Comparison of ENCODE assay signal across 8 cellular contexts in genomic region chr1:59730759-59731478, GRCh38.
A peak's percentile ranks its signal among the peaks of the same experiment; 100 is the strongest.
DNase-seq lines count a peak whose midpoint lies in the region; ATAC-seq, FAIRE-seq and TF ChIP-seq lines count a peak whose summit lies in the region.

No MANE protein-coding gene starts in this region.

- peak overlapping the region; percentile 71; the same call in 2 of the 3 replicates for H3K27ac ChIP-seq in K562 (ENCODE audit: extremely low read depth, low read depth, low read length)

- H3K4me3 ChIP-seq in K562 = no peak overlapping the region

- H3K4me1 ChIP-seq in K562 (replicated peaks in 1 of 2; ENCODE audit: control insufficient read depth in 2 of 2, insufficient read depth in 2 of 2, low read length in 2 of 2) = peaks cover 0 to 22% of the 10 kb centered on the region in 2 experiments; a peak in 4 of 5 replicates

- peak overlapping the region; percentile 61 for H3K4me2 ChIP-seq in K562 (ENCODE audit: insufficient read depth, low read length)

- H4K20me1 ChIP-seq in K562 (replicated peaks; ENCODE audit: control insufficient read depth, insufficient read depth, low read length) = no peaks in the 10 kb centered on the region

- peak overlapping the region; percentile 92 for H2AFZ ChIP-seq in K562 (ENCODE audit: low read depth, low read length)

- BruUV-seq in K562 (replicated peaks; lab: Mats Ljungman, UMichigan) = no TSS peak

- DNase-seq in Ammon's horn (ENCODE audit: low spot score) (peak; percentile 59), K562 (ENCODE audit: extremely low read depth in 1 of 4, low spot score in 3 of 4) (peak; percentile 47 to 86 (median 68)), smooth muscle cell of the brain vasculature (ENCODE audit: low read depth, low spot score) (peak; percentile 65), NCI-H128 (lab: John Stamatoyannopoulos, UW; ENCODE audit: unreplicated experiment) (no peak), NCI-H2196 treated with DMSO at 0.1 percent for 48 hours (lab: John Stamatoyannopoulos, UW; ENCODE audit: unreplicated experiment) (no peak)

- TF ChIP-seq RAD21 in Ishikawa (IDR thresholded peaks at IDR 0.05; ENCODE audit: low read depth) (no peak), K562 (CRISPR knock-in tag; conservative IDR thresholded peaks at IDR 0.05 in 1 of 2, IDR thresholded peaks at IDR 0.05 in 1 of 2) (no peak)

- no peaks in the 10 kb centered on the region for H3K79me2 ChIP-seq in K562 (ENCODE audit: control insufficient read depth, insufficient read depth, low read length)

- H3K36me3 ChIP-seq in K562 (ENCODE audit: control insufficient read depth, insufficient read depth, low read length) = no peaks in the 10 kb centered on the region

- POLR2A ChIA-PET in K562 (lab: Yijun Ruan, JAX) = interaction anchor here (1.7 kb wide), 1 partner anchor 12 kb away, joined by 7 read pairs; no protein-coding TSS in a partner anchor

- no peak for TF ChIP-seq CTCF in K562 (IDR thresholded peaks at IDR 0.05 in 2 of 3, conservative IDR thresholded peaks at IDR 0.05 in 1 of 3; ENCODE audit: insufficient read depth in 2 of 3, low read depth in 1 of 3, low read length in 3 of 3)

- peak; percentile 96 for ATAC-seq in K562
- ATAC-seq in GM21825 (IDR thresholded peaks at IDR 0.05; ENCODE audit: unreplicated experiment) = no peak

- no peaks in the 10 kb centered on the region for H3K27me3 ChIP-seq in K562 (ENCODE audit: control insufficient read depth in 2 of 2, insufficient read depth in 2 of 2, low read length in 2 of 2)

- no peaks in the 10 kb centered on the region for H3K9me1 ChIP-seq in K562 (ENCODE audit: control insufficient read depth, insufficient read depth, low read length)

- TF ChIP-seq POLR2A in K562 (conservative IDR thresholded peaks at IDR 0.05) = no peak

- in situ Hi-C loops in K562 (cut with MboI) = no loop called here

- CTCF ChIA-PET in K562 (lab: Yijun Ruan, JAX; ENCODE audit: low intra/inter-chr PET ratio) = no interaction called here

- intact Hi-C loops in K562 (cut with micrococcal nuclease) = no loop called here

- FAIRE-seq in K562 (lab: Jason Lieb, UNC) (peak; percentile 97), islet of Langerhans (lab: Jason Lieb, UNC) (peak; percentile 96)

- H3K9ac ChIP-seq in K562 (ENCODE audit: insufficient read depth in 1 of 2, low read depth in 2 of 2, low read length in 2 of 2) = no peak overlapping the region

- TF ChIP-seq EP300 in Ishikawa (IDR thresholded peaks at IDR 0.05; ENCODE audit: borderline replicate concordance) = no peak
- peak; percentile 55; the same call in 1 of the 2 replicates for TF ChIP-seq EP300 in K562 (IDR thresholded peaks at IDR 0.05; ENCODE audit: low read length)

- H3K9me3 ChIP-seq in K562 (replicated peaks; ENCODE audit: control insufficient read depth, insufficient read depth, low read depth, low read length) = no peaks in the 10 kb centered on the region

- 12% methylated on average over 12 of the region's 12 CpGs for WGBS in K562 (ENCODE audit: insufficient coverage, low coverage, missing lambda C conversion rate)

TF ChIP-seq in Ishikawa, 13 proteins besides CTCF, POLR2A, EP300 and RAD21:
- TF ChIP-seq TCF12 (IDR thresholded peaks at IDR 0.05; ENCODE audit: low read depth) (no peak), NFIC (IDR thresholded peaks at IDR 0.05) (0 out of 2 replicates have a peak, but pooled peaks have one; percentile 26), CEBPB (IDR thresholded peaks at IDR 0.05) (no peak)

TF ChIP-seq in K562, 482 proteins besides CTCF, POLR2A, EP300 and RAD21 (continues in another document):
- no peak for TF ChIP-seq SREBF1 (IDR thresholded peaks at IDR 0.05; ENCODE audit: borderline replicate concordance, low read depth, low read length)
- TF ChIP-seq TCF15 (CRISPR knock-in tag; IDR thresholded peaks at IDR 0.05) = no peak
- TF ChIP-seq RBBP5 (IDR thresholded peaks at IDR 0.05; ENCODE audit: borderline replicate concordance, insufficient read depth, low read length, poor library complexity, severe bottlenecking) = no peak
- TF ChIP-seq, protein P1, sequence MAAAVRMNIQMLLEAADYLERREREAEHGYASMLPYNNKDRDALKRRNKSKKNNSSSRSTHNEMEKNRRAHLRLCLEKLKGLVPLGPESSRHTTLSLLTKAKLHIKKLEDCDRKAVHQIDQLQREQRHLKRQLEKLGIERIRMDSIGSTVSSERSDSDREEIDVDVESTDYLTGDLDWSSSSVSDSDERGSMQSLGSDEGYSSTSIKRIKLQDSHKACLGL (CRISPR knock-in tag; IDR thresholded peaks at IDR 0.05; ENCODE audit: borderline replicate concordance, poor library complexity, severe bottlenecking) = no peak
- TF ChIP-seq ZNF431 (CRISPR knock-in tag; IDR thresholded peaks at IDR 0.05) = no peak
- TF ChIP-seq PCBP2 (IDR thresholded peaks at IDR 0.05; ENCODE audit: low read depth, low read length, poor library complexity, severe bottlenecking) = no peak
- no peak for TF ChIP-seq ILK (tag; IDR thresholded peaks at IDR 0.05; ENCODE audit: borderline replicate concordance, low read depth)
- no peak for TF ChIP-seq SP2 (IDR thresholded peaks at IDR 0.05; ENCODE audit: extremely low read depth, low read depth, low read length, poor library complexity, severe bottlenecking)
- no peak for TF ChIP-seq ZNF668 (CRISPR knock-in tag; IDR thresholded peaks at IDR 0.05)
- TF ChIP-seq SRSF7 (optimal IDR thresholded peaks at IDR 0.05; ENCODE audit: low read depth, low read length) = no peak
- TF ChIP-seq ZNF507 (tag; conservative IDR thresholded peaks at IDR 0.05) = no peak
- no peak for TF ChIP-seq NFIX (CRISPR knock-in tag; IDR thresholded peaks at IDR 0.05; ENCODE audit: low read depth)
- no peak for TF ChIP-seq MYNN (IDR thresholded peaks at IDR 0.05)
- TF ChIP-seq MYNN (CRISPR knock-in tag; IDR thresholded peaks at IDR 0.05) = no peak

Comparison
In these comparisons a context has a peak if more than half of its experiments do, and no peak if none do; other contexts are left out.
1. DNase-seq: peak in Ammon's horn (single experiment), K562 (4 of 4) and smooth muscle cell of the brain vasculature (single experiment); none in NCI-H128 (single experiment) and NCI-H2196 treated with DMSO at 0.1 percent for 48 hours (single experiment).